In genomic region chr20:652611-653109, GRCh38 we compare ENCODE assay signal across 8 cellular contexts. TPM values are rescaled to one million over a fixed set of nuclear protein-coding genes. Genes with fewer than 3 reads are reported as not detected.
DNase-seq lines count a peak whose midpoint lies in the region; ATAC-seq and TF ChIP-seq lines count a peak whose summit lies in the region.

No MANE protein-coding gene starts in this region.

- 12% methylated on average over 19 to 20 of the region's 36 CpGs for WGBS in lower leg skin, 2 donors

- H3K4me1 ChIP-seq in breast epithelium, result no peaks in the 10 kb centered on the region

- peak overlapping the region; percentile 65 for H3K27ac Mint-ChIP-seq in type B pancreatic cell

- peaks cover 32% of the 10 kb centered on the region for H3K4me1 Mint-ChIP-seq in activated T-cell treated with anti-CD3 and anti-CD28 coated beads, Interleukin-2, amount 50 U/mL, for 4 hours (ENCODE audit: low read depth)
- H3K4me1 Mint-ChIP-seq in type B pancreatic cell (ENCODE audit: unreplicated experiment), result peaks cover 23% of the 10 kb centered on the region

- peaks cover 13% of the 10 kb centered on the region for H3K36me3 Mint-ChIP-seq in activated T-cell treated with anti-CD3 and anti-CD28 coated beads, Interleukin-2, amount 50 U/mL, for 4 hours (ENCODE audit: insufficient read depth)
- peaks cover 14% of the 10 kb centered on the region for H3K36me3 Mint-ChIP-seq in type B pancreatic cell

- peaks cover 0 to 10% of the 10 kb centered on the region in 2 donors for H3K9me3 ChIP-seq in breast epithelium

- DNase-seq in activated T-cell treated with anti-CD3 and anti-CD28 coated beads, Interleukin-2, amount 50 U/mL, for 4 hours, result no peak
- DNase-seq in activated T-cell treated with anti-CD3 and anti-CD28 coated beads for 4 hours, result no peak
- peak; percentile 52 for DNase-seq in M059J (ENCODE audit: low read depth)
- no peak for DNase-seq in breast epithelium (ENCODE audit: low spot score in 2 of 2)
- no peak for DNase-seq in lower leg skin (ENCODE audit: low spot score in 2 of 2)
- DNase-seq in type B pancreatic cell (ENCODE audit: extremely low spot score, unreplicated experiment), result no peak
- DNase-seq in effector CD8-positive, alpha-beta T cell (lab: John Stamatoyannopoulos, UW), result no peak

- H3K27me3 Mint-ChIP-seq in activated T-cell treated with anti-CD3 and anti-CD28 coated beads, Interleukin-2, amount 50 U/mL, for 4 hours (ENCODE audit: low read depth), result peaks cover 2% of the 10 kb centered on the region
- H3K27me3 Mint-ChIP-seq in type B pancreatic cell, result peaks cover 22% of the 10 kb centered on the region

- H3K27me3 ChIP-seq in breast epithelium, result no peaks in the 10 kb centered on the region

- TF ChIP-seq POLR2A in breast epithelium (IDR thresholded peaks at IDR 0.05) (no peak), lower leg skin (IDR thresholded peaks at IDR 0.05) (no peak)

- peak overlapping the region; percentile 83 to 89 for H3K27ac ChIP-seq in breast epithelium

- H3K9me3 Mint-ChIP-seq in activated T-cell treated with anti-CD3 and anti-CD28 coated beads, Interleukin-2, amount 50 U/mL, for 4 hours, result no peaks in the 10 kb centered on the region
- H3K9me3 Mint-ChIP-seq in type B pancreatic cell, result no peaks in the 10 kb centered on the region

- H3K4me3 ChIP-seq in breast epithelium (peak overlapping the region; percentile 58 to 82 (median 72)), lower leg skin (ENCODE audit: low read depth, poor library complexity, severe bottlenecking) (peak overlapping the region; percentile 45)

- ATAC-seq in activated T-cell treated with anti-CD3 and anti-CD28 coated beads, Interleukin-2, amount 50 U/mL, for 4 hours, result peak in 1 of 2 donors; percentile 14
- ATAC-seq in GM18517 (IDR thresholded peaks at IDR 0.05; ENCODE audit: unreplicated experiment), result no peak

- peak overlapping the region; percentile 90 for H3K4me3 Mint-ChIP-seq in activated T-cell treated with anti-CD3 and anti-CD28 coated beads, Interleukin-2, amount 50 U/mL, for 4 hours
- peak overlapping the region; percentile 80 for H3K4me3 Mint-ChIP-seq in type B pancreatic cell

- TF ChIP-seq CTCF in breast epithelium (IDR thresholded peaks at IDR 0.05), result no peak
- TF ChIP-seq CTCF in lower leg skin (IDR thresholded peaks at IDR 0.05), result no peak
- TF ChIP-seq CTCF in type B pancreatic cell (conservative IDR thresholded peaks at IDR 0.05), result no peak

- peaks cover 10% of the 10 kb centered on the region for H3K36me3 ChIP-seq in breast epithelium

- intact Hi-C loops in breast epithelium (cut with DNase I; ENCODE audit: low total_unique reads) (no loop called here), lower leg skin (cut with DNase I; ENCODE audit: low total_unique reads) (no loop called here)

RNA-seq across cellular contexts. Expression of gene SRXN1, which starts 0.3 kb away (rescaled TPM):
- 10 to 100 TPM; 28.5 to 39.8 (median 38.5) TPM for total RNA-seq in activated T-cell treated with anti-CD3 and anti-CD28 coated beads, Interleukin-2, amount 50 U/mL, for 4 hours
- 48.0 and 53.7 TPM in 2 replicates for total RNA-seq in M059J (2014; rRNA removed; shearing (Covaris generic))
- 10 to 100 TPM; 16.2 to 30.2 (median 21.1) TPM for total RNA-seq in breast epithelium
- total RNA-seq in lower leg skin, result 10 to 100 TPM; 12.2 to 27.8 (median 15.3) TPM
- total RNA-seq in type B pancreatic cell (ENCODE audit: low replicate concordance), result 16.3 and 25.4 TPM in 2 replicates

RNA-seq across cellular contexts. Expression of gene SCRT2, which starts 22.9 kb away (rescaled TPM):
- total RNA-seq in activated T-cell treated with anti-CD3 and anti-CD28 coated beads, Interleukin-2, amount 50 U/mL, for 4 hours, result not detected
- not detected in 2 replicates for total RNA-seq in M059J (2014; rRNA removed; shearing (Covaris generic))
- total RNA-seq in breast epithelium (not detected), lower leg skin (not detected), type B pancreatic cell (ENCODE audit: low replicate concordance) (0.36 TPM in 1 of 2 replicates, not detected in the other)

RNA-seq across cellular contexts. Expression of gene TCF15, which starts 42.6 kb away (rescaled TPM):
- under 1 TPM in 1 of 3 donors, not detected in 2; 0.21 TPM for total RNA-seq in activated T-cell treated with anti-CD3 and anti-CD28 coated beads, Interleukin-2, amount 50 U/mL, for 4 hours
- total RNA-seq in M059J (2014; rRNA removed; shearing (Covaris generic)), result not detected in 2 replicates
- total RNA-seq in breast epithelium (1 to 10 TPM in 2 of 3 donors, under 1 TPM in 1; 0.44 to 2.6 (median 1.1) TPM), lower leg skin (under 1 TPM in 1 of 4 donors, not detected in 3; 0.71 TPM), type B pancreatic cell (ENCODE audit: low replicate concordance) (0.94 TPM in 1 of 2 replicates, not detected in the other)
